In the genomic region with DNA sequence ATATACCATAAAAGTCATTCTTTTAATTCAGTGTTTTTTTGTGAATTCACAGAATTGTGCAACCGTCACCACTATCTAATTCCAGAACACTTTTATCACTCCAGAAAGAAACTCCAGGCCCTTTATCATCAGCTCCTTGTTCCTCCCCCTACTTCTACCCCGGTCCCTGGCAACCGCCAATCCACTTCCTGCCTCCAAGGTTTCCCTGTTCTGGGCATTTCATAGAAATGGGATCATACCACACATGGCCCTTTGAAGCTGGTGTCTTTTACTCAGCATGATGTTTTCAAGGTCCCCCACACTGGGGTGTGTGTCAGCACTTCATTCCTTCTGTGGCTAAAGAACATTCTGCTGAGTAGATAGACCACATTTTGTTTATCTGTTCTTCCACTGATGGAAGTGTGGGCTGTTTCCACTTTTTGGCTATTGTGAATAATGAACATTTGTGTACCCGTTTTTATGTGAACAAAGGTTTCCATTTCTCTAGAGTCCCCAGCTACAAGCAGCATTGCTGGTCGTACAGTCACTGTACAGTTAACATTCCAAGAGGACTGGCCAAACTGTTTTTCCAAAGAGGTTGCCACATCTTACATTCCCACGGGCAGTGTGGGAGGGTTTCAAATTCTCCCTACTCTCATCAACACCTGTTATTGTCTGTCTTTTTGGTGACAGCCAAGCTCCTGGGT, we compare ENCODE assay signal across 1 cellular context.
TF ChIP-seq lines count a peak whose summit lies in the region.

No MANE protein-coding gene starts in this region.

TF ChIP-seq in SK-N-SH, 30 proteins besides CTCF, POLR2A, EP300 and RAD21 (continued from another document):
- TF ChIP-seq, protein P1, sequence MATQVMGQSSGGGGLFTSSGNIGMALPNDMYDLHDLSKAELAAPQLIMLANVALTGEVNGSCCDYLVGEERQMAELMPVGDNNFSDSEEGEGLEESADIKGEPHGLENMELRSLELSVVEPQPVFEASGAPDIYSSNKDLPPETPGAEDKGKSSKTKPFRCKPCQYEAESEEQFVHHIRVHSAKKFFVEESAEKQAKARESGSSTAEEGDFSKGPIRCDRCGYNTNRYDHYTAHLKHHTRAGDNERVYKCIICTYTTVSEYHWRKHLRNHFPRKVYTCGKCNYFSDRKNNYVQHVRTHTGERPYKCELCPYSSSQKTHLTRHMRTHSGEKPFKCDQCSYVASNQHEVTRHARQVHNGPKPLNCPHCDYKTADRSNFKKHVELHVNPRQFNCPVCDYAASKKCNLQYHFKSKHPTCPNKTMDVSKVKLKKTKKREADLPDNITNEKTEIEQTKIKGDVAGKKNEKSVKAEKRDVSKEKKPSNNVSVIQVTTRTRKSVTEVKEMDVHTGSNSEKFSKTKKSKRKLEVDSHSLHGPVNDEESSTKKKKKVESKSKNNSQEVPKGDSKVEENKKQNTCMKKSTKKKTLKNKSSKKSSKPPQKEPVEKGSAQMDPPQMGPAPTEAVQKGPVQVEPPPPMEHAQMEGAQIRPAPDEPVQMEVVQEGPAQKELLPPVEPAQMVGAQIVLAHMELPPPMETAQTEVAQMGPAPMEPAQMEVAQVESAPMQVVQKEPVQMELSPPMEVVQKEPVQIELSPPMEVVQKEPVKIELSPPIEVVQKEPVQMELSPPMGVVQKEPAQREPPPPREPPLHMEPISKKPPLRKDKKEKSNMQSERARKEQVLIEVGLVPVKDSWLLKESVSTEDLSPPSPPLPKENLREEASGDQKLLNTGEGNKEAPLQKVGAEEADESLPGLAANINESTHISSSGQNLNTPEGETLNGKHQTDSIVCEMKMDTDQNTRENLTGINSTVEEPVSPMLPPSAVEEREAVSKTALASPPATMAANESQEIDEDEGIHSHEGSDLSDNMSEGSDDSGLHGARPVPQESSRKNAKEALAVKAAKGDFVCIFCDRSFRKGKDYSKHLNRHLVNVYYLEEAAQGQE (IDR thresholded peaks at IDR 0.05; ENCODE audit: low read depth, low read length), result peak; percentile 47; the same call in 1 of the 2 replicates
- TF ChIP-seq TCF12 (IDR thresholded peaks at IDR 0.05), result peak; percentile 89
- peak; percentile 50; the same call in 1 of the 2 replicates for TF ChIP-seq NFIC (IDR thresholded peaks at IDR 0.05; ENCODE audit: borderline replicate concordance)
- TF ChIP-seq POLR2AphosphoS5 (IDR thresholded peaks at IDR 0.05; ENCODE audit: low read depth, low read length), result peak; percentile 34; the same call in 1 of the 2 replicates
- TF ChIP-seq, protein P2, sequence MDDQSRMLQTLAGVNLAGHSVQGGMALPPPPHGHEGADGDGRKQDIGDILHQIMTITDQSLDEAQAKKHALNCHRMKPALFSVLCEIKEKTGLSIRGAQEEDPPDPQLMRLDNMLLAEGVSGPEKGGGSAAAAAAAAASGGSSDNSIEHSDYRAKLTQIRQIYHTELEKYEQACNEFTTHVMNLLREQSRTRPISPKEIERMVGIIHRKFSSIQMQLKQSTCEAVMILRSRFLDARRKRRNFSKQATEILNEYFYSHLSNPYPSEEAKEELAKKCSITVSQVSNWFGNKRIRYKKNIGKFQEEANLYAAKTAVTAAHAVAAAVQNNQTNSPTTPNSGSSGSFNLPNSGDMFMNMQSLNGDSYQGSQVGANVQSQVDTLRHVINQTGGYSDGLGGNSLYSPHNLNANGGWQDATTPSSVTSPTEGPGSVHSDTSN (IDR thresholded peaks at IDR 0.05), result peak; percentile 61
- no peak for TF ChIP-seq GATA2 (CRISPR knock-in tag; IDR thresholded peaks at IDR 0.05)
- peak; percentile 45; the same call in 1 of the 2 replicates for TF ChIP-seq TEAD4 (IDR thresholded peaks at IDR 0.05; ENCODE audit: borderline replicate concordance, insufficient read depth)
